13 cellular contexts compared by ENCODE assay signal in the genomic region with DNA sequence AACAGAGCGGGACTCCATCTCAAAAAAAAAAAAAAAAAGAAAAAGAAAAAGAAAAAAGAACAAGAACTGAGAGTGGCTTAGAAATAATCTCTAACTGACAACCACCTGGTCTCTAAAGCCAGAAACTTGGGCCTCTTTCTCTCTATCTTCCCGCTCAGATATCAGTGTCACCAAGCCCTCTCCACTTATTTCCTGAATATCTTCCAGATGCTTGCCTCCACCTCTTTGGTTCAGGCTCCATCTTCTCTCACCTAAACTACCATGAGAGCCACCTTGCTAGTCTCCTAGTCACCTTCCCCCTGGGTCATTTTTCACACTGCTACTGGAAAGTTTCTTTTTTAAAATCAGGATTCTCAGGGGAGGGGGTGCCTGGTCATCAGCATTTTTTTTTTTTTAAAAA. TPM values are rescaled to one million over a fixed set of nuclear protein-coding genes. Genes with fewer than 3 reads are reported as not detected.
DNase-seq lines count a peak whose midpoint lies in the region; ATAC-seq and TF ChIP-seq lines count a peak whose summit lies in the region.
"Had no signal": no experiment of that assay in that cellular context is flagged by ENCODE, and none has a peak within 500 bp of the region (broad histone marks: within the 10 kb centered on the region; RNA-seq: fewer than 3 reads in every experiment).

No MANE protein-coding gene starts in this region.

- no peak for DNase-seq in activated naive CD4-positive, alpha-beta T cell treated with anti-CD3 and anti-CD28 coated beads for 36 hours
- DNase-seq in activated naive CD4-positive, alpha-beta T cell treated with Interleukin-2 at 50 U/mL for 16 hours = no peak
- DNase-seq in Panc1 (ENCODE audit: low read depth, low spot score) (no peak), erythroblast (lab: John Stamatoyannopoulos, UW) (peak; percentile 32 to 52), CD14-positive monocyte (ENCODE audit: low spot score) (no peak)
- no peak for DNase-seq in stimulated activated effector memory CD8-positive, alpha-beta T cell treated with anti-CD3 and anti-CD28 coated beads, Interleukin-12 subunit alpha, Interleukin-12 subunit beta, amount 100 ng/mL, for 72 hours (ENCODE audit: low spot score in 2 of 2)
- DNase-seq: BE2C, foreskin keratinocyte had no signal

- peak overlapping the region; percentile 92; the same call in 1 of the 2 replicates for H3K27ac ChIP-seq in Panc1 (ENCODE audit: low read length)

- no peaks in the 10 kb centered on the region for H3K27me3 ChIP-seq in Panc1 (ENCODE audit: control insufficient read depth, insufficient read depth, low read length)
- H3K27me3 ChIP-seq: BE2C, foreskin keratinocyte had no signal

- POLR2A ChIA-PET in Panc1 (lab: Charles Lee) = no interaction called here

- H3K36me3 ChIP-seq in Panc1 (ENCODE audit: control insufficient read depth, insufficient read depth, low read length) = peaks cover 4% of the 10 kb centered on the region

- peaks cover 53% of the 10 kb centered on the region for H3K4me1 Mint-ChIP-seq in activated naive CD4-positive, alpha-beta T cell treated with anti-CD3 and anti-CD28 coated beads for 36 hours (ENCODE audit: low read depth)
- H3K4me1 Mint-ChIP-seq in stimulated activated effector memory CD8-positive, alpha-beta T cell treated with anti-CD3 and anti-CD28 coated beads, Interleukin-12 subunit alpha, Interleukin-12 subunit beta, amount 100 ng/mL, for 72 hours = peaks cover 51% of the 10 kb centered on the region
- peaks cover 39% of the 10 kb centered on the region for H3K4me1 Mint-ChIP-seq in CD14-positive monocyte

- no peak overlapping the region for H3K27ac Mint-ChIP-seq in activated naive CD4-positive, alpha-beta T cell treated with anti-CD3 and anti-CD28 coated beads for 36 hours
- H3K27ac Mint-ChIP-seq in stimulated activated effector memory CD8-positive, alpha-beta T cell treated with anti-CD3 and anti-CD28 coated beads, Interleukin-12 subunit alpha, Interleukin-12 subunit beta, amount 100 ng/mL, for 72 hours = peak overlapping the region; percentile 99
- peak overlapping the region in 2 of 7 donors; percentile 57 to 85 for H3K27ac Mint-ChIP-seq in CD14-positive monocyte

- intact Hi-C loops in activated naive CD4-positive, alpha-beta T cell treated with anti-CD3 and anti-CD28 coated beads for 36 hours (cut with micrococcal nuclease) = no loop called here
- intact Hi-C loops in Panc1 (cut with micrococcal nuclease; ENCODE audit: unreplicated experiment) = no loop called here
- intact Hi-C loops in CD14-positive monocyte (cut with micrococcal nuclease) = loop anchor here (5.0 kb wide), 1 partner anchor 35 kb away; a partner anchor contains a TSS

- peaks cover 41% of the 10 kb centered on the region for H3K36me3 Mint-ChIP-seq in activated naive CD4-positive, alpha-beta T cell treated with anti-CD3 and anti-CD28 coated beads for 36 hours (ENCODE audit: low read depth)
- peaks cover 91% of the 10 kb centered on the region for H3K36me3 Mint-ChIP-seq in stimulated activated effector memory CD8-positive, alpha-beta T cell treated with anti-CD3 and anti-CD28 coated beads, Interleukin-12 subunit alpha, Interleukin-12 subunit beta, amount 100 ng/mL, for 72 hours
- peaks cover 33 to 45% of the 10 kb centered on the region in 2 donors for H3K36me3 Mint-ChIP-seq in CD14-positive monocyte

- H3K4me3 Mint-ChIP-seq in activated naive CD4-positive, alpha-beta T cell treated with anti-CD3 and anti-CD28 coated beads for 36 hours = peak overlapping the region; percentile 96
- H3K4me3 Mint-ChIP-seq in stimulated activated effector memory CD8-positive, alpha-beta T cell treated with anti-CD3 and anti-CD28 coated beads, Interleukin-12 subunit alpha, Interleukin-12 subunit beta, amount 100 ng/mL, for 72 hours = peak overlapping the region; percentile 78
- H3K4me3 Mint-ChIP-seq in CD14-positive monocyte = peak overlapping the region in 1 of 2 donors; percentile 95

- CTCF ChIA-PET in activated naive CD4-positive, alpha-beta T cell treated with anti-CD3 and anti-CD28 coated beads for 36 hours (lab: Charles Lee) = interaction anchor here (0.7 kb wide), 1 partner anchor 260 kb away, joined by 3 read pairs; no protein-coding TSS in a partner anchor
- CTCF ChIA-PET in Panc1 (lab: Charles Lee) = no interaction called here

- peak overlapping the region; percentile 68 to 73; a peak in 3 of 4 replicates for H3K4me3 ChIP-seq in Panc1 (ENCODE audit: low read depth in 2 of 2, low read length in 2 of 2)

- in situ Hi-C loops in Panc1 (cut with HindIII; ENCODE audit: low pct_unique_long_range_greater_than_20kb, low sequenced_read_pairs) = no loop called here

- no peak for TF ChIP-seq POLR2A in erythroblast (IDR thresholded peaks at IDR 0.05; ENCODE audit: low read length)

- TF ChIP-seq CTCF in Panc1 (IDR thresholded peaks at IDR 0.05) = no peak
- no peak for TF ChIP-seq CTCF in CD14-positive monocyte (IDR thresholded peaks at IDR 0.05)

- H3K27me3 Mint-ChIP-seq in activated naive CD4-positive, alpha-beta T cell treated with anti-CD3 and anti-CD28 coated beads for 36 hours (ENCODE audit: low read depth) = no peaks in the 10 kb centered on the region
- no peaks in the 10 kb centered on the region for H3K27me3 Mint-ChIP-seq in CD14-positive monocyte (ENCODE audit: low read depth in 3 of 3)

- H3K4me1 ChIP-seq in Panc1 (ENCODE audit: control insufficient read depth, insufficient read depth, low read length) = peaks cover 2% of the 10 kb centered on the region
- H3K4me1 ChIP-seq: BE2C had no signal

- no TSS peak for BruUV-seq in Panc1 (replicated peaks; lab: Mats Ljungman, UMichigan)

- H3K9me3 Mint-ChIP-seq in activated naive CD4-positive, alpha-beta T cell treated with anti-CD3 and anti-CD28 coated beads for 36 hours = no peaks in the 10 kb centered on the region
- H3K9me3 Mint-ChIP-seq in stimulated activated effector memory CD8-positive, alpha-beta T cell treated with anti-CD3 and anti-CD28 coated beads, Interleukin-12 subunit alpha, Interleukin-12 subunit beta, amount 100 ng/mL, for 72 hours = peaks cover 4% of the 10 kb centered on the region
- H3K9me3 Mint-ChIP-seq in CD14-positive monocyte = peaks cover 5 to 12% (median 8%) of the 10 kb centered on the region in 7 donors

- H3K9me3 ChIP-seq in Panc1 (ENCODE audit: control insufficient read depth, insufficient read depth, low read depth, low read length) = no peaks in the 10 kb centered on the region
- H3K9me3 ChIP-seq: BE2C had no signal

- ATAC-seq in Panc1 (no peak), GM19455 (IDR thresholded peaks at IDR 0.05; ENCODE audit: unreplicated experiment) (no peak), HG03280 (IDR thresholded peaks at IDR 0.05; ENCODE audit: unreplicated experiment) (no peak)
- no peak for ATAC-seq in stimulated activated effector memory CD8-positive, alpha-beta T cell treated with anti-CD3 and anti-CD28 coated beads, Interleukin-12 subunit alpha, Interleukin-12 subunit beta, amount 100 ng/mL, for 72 hours
- ATAC-seq: activated CD4-positive, CD25-positive, alpha-beta regulatory T cell treated with anti-CD3 and anti-CD28 coated beads, Interleukin-2, amount 50 U/mL, for 24 hours; foreskin keratinocyte had no signal

RNA-seq across cellular contexts. Expression of a gene that starts 1.8 kb away (rescaled TPM):
- 10 to 100 TPM; 14.7 to 15.1 TPM for total RNA-seq in activated naive CD4-positive, alpha-beta T cell treated with anti-CD3 and anti-CD28 coated beads for 36 hours
- total RNA-seq in Panc1 (2021; ENCODE audit: unreplicated experiment) = 44.7 TPM
- polyA plus RNA-seq in Panc1 (2012; ENCODE audit: insufficient read length) = 35.7 TPM
- 10 to 100 TPM; 51.1 to 56.0 TPM for polyA plus RNA-seq in CD14-positive monocyte

RNA-seq across cellular contexts. Expression of a gene that starts 8.4 kb away (rescaled TPM):
- not detected for total RNA-seq in activated naive CD4-positive, alpha-beta T cell treated with anti-CD3 and anti-CD28 coated beads for 36 hours
- total RNA-seq in Panc1 (2021; ENCODE audit: unreplicated experiment) = not detected
- 1.3 TPM for polyA plus RNA-seq in Panc1 (2012; ENCODE audit: insufficient read length)
- polyA plus RNA-seq in CD14-positive monocyte = under 1 TPM in 1 of 2 donors, not detected in 1; 0.13 TPM
- total RNA-seq: foreskin keratinocyte, mesenteric fat pad, subcutaneous adipose tissue had no signal
- polyA plus RNA-seq: foreskin keratinocyte had no signal

RNA-seq across cellular contexts. Expression of a gene that starts 8.4 kb away (rescaled TPM):
- total RNA-seq in activated naive CD4-positive, alpha-beta T cell treated with anti-CD3 and anti-CD28 coated beads for 36 hours = 10 to 100 TPM; 64.2 to 74.5 TPM
- total RNA-seq in Panc1 (2021; ENCODE audit: unreplicated experiment) = 103 TPM
- polyA plus RNA-seq in Panc1 (2012; ENCODE audit: insufficient read length) = 76.3 TPM
- 1 to 10 TPM; 4.1 to 4.3 TPM for polyA plus RNA-seq in CD14-positive monocyte

RNA-seq across cellular contexts. Expression of a gene that starts 16.2 kb away (rescaled TPM):
- total RNA-seq in activated naive CD4-positive, alpha-beta T cell treated with anti-CD3 and anti-CD28 coated beads for 36 hours = 10 to 100 TPM; 65.2 to 66.5 TPM
- total RNA-seq in Panc1 (2021; ENCODE audit: unreplicated experiment) = 42.4 TPM
- 48.6 TPM for polyA plus RNA-seq in Panc1 (2012; ENCODE audit: insufficient read length)
- 100 to 1,000 TPM; 102 to 128 TPM for polyA plus RNA-seq in CD14-positive monocyte

RNA-seq across cellular contexts. Expression of a gene that starts 18.8 kb away (rescaled TPM):
- total RNA-seq in activated naive CD4-positive, alpha-beta T cell treated with anti-CD3 and anti-CD28 coated beads for 36 hours = 10 to 100 TPM; 10.2 to 13.6 TPM
- 8.9 TPM for total RNA-seq in Panc1 (2021; ENCODE audit: unreplicated experiment)
- polyA plus RNA-seq in Panc1 (2012; ENCODE audit: insufficient read length) = 7.1 TPM
- polyA plus RNA-seq in CD14-positive monocyte = 10 to 100 TPM; 37.5 to 49.6 TPM

Comparison
In these comparisons a context has a peak if more than half of its experiments do, and no peak if none do; other contexts are left out.
1. DNase-seq: peak in erythroblast (2 of 2); none in activated naive CD4-positive, alpha-beta T cell treated with anti-CD3 and anti-CD28 coated beads for 36 hours (single experiment), activated naive CD4-positive, alpha-beta T cell treated with Interleukin-2 at 50 U/mL for 16 hours (single experiment), Panc1 (single experiment), stimulated activated effector memory CD8-positive, alpha-beta T cell treated with anti-CD3 and anti-CD28 coated beads, Interleukin-12 subunit alpha, Interleukin-12 subunit beta, amount 100 ng/mL, for 72 hours (0 of 2) and CD14-positive monocyte (single experiment).
2. intact Hi-C loops: an anchor here in CD14-positive monocyte (5.0 kb wide); none called in activated naive CD4-positive, alpha-beta T cell treated with anti-CD3 and anti-CD28 coated beads for 36 hours and Panc1.